Comparison of ENCODE assay signal across 14 cellular contexts in the genomic region with DNA sequence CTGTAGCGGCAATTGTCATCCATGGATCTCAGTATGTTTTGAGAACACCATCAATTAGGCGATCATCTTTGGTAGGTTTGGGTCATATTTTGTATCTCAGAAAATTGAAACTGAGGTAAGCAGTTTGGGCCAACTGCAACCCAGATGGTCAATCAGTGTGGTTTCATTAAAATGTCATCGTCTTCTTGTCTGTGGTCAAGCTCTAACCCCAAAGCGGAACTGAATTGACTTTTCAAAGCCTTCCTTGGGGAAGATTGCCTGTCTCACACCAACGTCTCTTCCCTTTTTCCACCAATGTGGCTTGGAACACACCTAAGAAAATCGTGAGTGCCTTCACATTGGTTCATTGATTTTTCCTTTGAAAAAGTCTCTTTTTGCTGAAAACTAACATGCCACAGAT. TPM values are rescaled to one million over a fixed set of nuclear protein-coding genes. Genes with fewer than 3 reads are reported as not detected.
DNase-seq lines count a peak whose midpoint lies in the region; ATAC-seq and TF ChIP-seq lines count a peak whose summit lies in the region.
"Had no signal": no experiment of that assay in that cellular context is flagged by ENCODE, and none has a peak within 500 bp of the region (broad histone marks: within the 10 kb centered on the region; RNA-seq: fewer than 3 reads in every experiment).

No MANE protein-coding gene starts in this region.

- CTCF ChIA-PET in CD4-positive, alpha-beta memory T cell (lab: Charles Lee; ENCODE audit: partially characterized antibody) = interaction anchor here (0.6 to 1.3 kb wide), 5 partner anchors 12 to 329 kb away, joined by 3 to 4 read pairs (median 3); no protein-coding TSS in a partner anchor

- no peaks in the 10 kb centered on the region for H3K36me3 Mint-ChIP-seq in activated T-helper 17 cell treated with anti-CD3 and anti-CD28 coated beads, Interleukin-2, amount 50 U/mL, for 72 hours (ENCODE audit: low read depth)
- H3K36me3 Mint-ChIP-seq in CD4-positive, alpha-beta memory T cell = no peaks in the 10 kb centered on the region

- no peaks in the 10 kb centered on the region for H3K4me1 ChIP-seq in CD4-positive, alpha-beta memory T cell (ENCODE audit: insufficient read depth, low read length)

- intact Hi-C loops in CD4-positive, alpha-beta memory T cell (cut with micrococcal nuclease) = no loop called here

- peaks cover 5% of the 10 kb centered on the region for H3K27me3 Mint-ChIP-seq in activated T-helper 17 cell treated with anti-CD3 and anti-CD28 coated beads, Interleukin-2, amount 50 U/mL, for 72 hours
- peaks cover 0 to 2% of the 10 kb centered on the region in 2 donors for H3K27me3 Mint-ChIP-seq in CD4-positive, alpha-beta memory T cell
- H3K27me3 Mint-ChIP-seq: stimulated activated naive CD8-positive, alpha-beta T cell treated with anti-CD3 and anti-CD28 coated beads, Interleukin-15, amount 100 ng/mL, for 72 hours had no signal

- H3K9me3 ChIP-seq in CD4-positive, alpha-beta memory T cell (ENCODE audit: control insufficient read depth in 1 of 2, low read length in 2 of 2) = no peaks in the 10 kb centered on the region

- H3K4me3 Mint-ChIP-seq in activated T-helper 17 cell treated with anti-CD3 and anti-CD28 coated beads, Interleukin-2, amount 50 U/mL, for 72 hours = no peak overlapping the region
- no peak overlapping the region for H3K4me3 Mint-ChIP-seq in CD4-positive, alpha-beta memory T cell
- H3K4me3 Mint-ChIP-seq: activated naive CD4-positive, alpha-beta T cell treated with anti-CD3 and anti-CD28 coated beads for 36 hours; stimulated activated naive CD8-positive, alpha-beta T cell treated with anti-CD3 and anti-CD28 coated beads, Interleukin-15, amount 100 ng/mL, for 72 hours had no signal

- no peak overlapping the region for H3K4me3 ChIP-seq in HL-60 (replicated peaks; ENCODE audit: insufficient read depth, low read length)
- H3K4me3 ChIP-seq in coronary artery = no peak overlapping the region
- H3K4me3 ChIP-seq in CD4-positive, alpha-beta memory T cell (ENCODE audit: low read length in 2 of 2) = no peak overlapping the region

- H3K4me1 Mint-ChIP-seq in activated T-helper 17 cell treated with anti-CD3 and anti-CD28 coated beads, Interleukin-2, amount 50 U/mL, for 72 hours = no peaks in the 10 kb centered on the region
- no peaks in the 10 kb centered on the region for H3K4me1 Mint-ChIP-seq in CD4-positive, alpha-beta memory T cell
- H3K4me1 Mint-ChIP-seq: stimulated activated naive CD8-positive, alpha-beta T cell treated with anti-CD3 and anti-CD28 coated beads, Interleukin-15, amount 100 ng/mL, for 72 hours had no signal

- POLR2A ChIA-PET in CD4-positive, alpha-beta memory T cell (lab: Charles Lee; ENCODE audit: partially characterized antibody) = no interaction called here

- ATAC-seq in GM18502 (IDR thresholded peaks at IDR 0.05; ENCODE audit: poor library complexity, unreplicated experiment) (peak; percentile 72), GM21723 (IDR thresholded peaks at IDR 0.05; ENCODE audit: unreplicated experiment) (peak; percentile 53)
- ATAC-seq in activated T-helper 17 cell treated with anti-CD3 and anti-CD28 coated beads, Interleukin-2, amount 50 U/mL, for 72 hours (replicated peaks) = no peak
- ATAC-seq: stimulated activated naive CD8-positive, alpha-beta T cell treated with anti-CD3 and anti-CD28 coated beads, Interleukin-15, amount 100 ng/mL, for 72 hours had no signal

- no peak for TF ChIP-seq CTCF in HL-60 (IDR thresholded peaks at IDR 0.05; ENCODE audit: insufficient read depth, low read length)
- no peak for TF ChIP-seq CTCF in coronary artery (IDR thresholded peaks at IDR 0.05)

- no peaks in the 10 kb centered on the region for H3K9me3 Mint-ChIP-seq in activated T-helper 17 cell treated with anti-CD3 and anti-CD28 coated beads, Interleukin-2, amount 50 U/mL, for 72 hours
- peaks cover 0 to 3% (median 0%) of the 10 kb centered on the region in 8 donors for H3K9me3 Mint-ChIP-seq in CD4-positive, alpha-beta memory T cell
- H3K9me3 Mint-ChIP-seq: activated naive CD4-positive, alpha-beta T cell treated with anti-CD3 and anti-CD28 coated beads for 36 hours; stimulated activated naive CD8-positive, alpha-beta T cell treated with anti-CD3 and anti-CD28 coated beads, Interleukin-15, amount 100 ng/mL, for 72 hours had no signal

- peaks cover 72% of the 10 kb centered on the region for H3K27me3 ChIP-seq in HL-60 (ENCODE audit: insufficient read depth, poor library complexity, severe bottlenecking)
- no peaks in the 10 kb centered on the region for H3K27me3 ChIP-seq in CD4-positive, alpha-beta memory T cell (ENCODE audit: insufficient read depth, low read length)

- H3K27ac ChIP-seq in HL-60 (replicated peaks) = no peak overlapping the region
- H3K27ac ChIP-seq in coronary artery = no peak overlapping the region
- H3K27ac ChIP-seq in CD4-positive, alpha-beta memory T cell (ENCODE audit: low read depth, low read length) = no peak overlapping the region

- no peak overlapping the region for H3K27ac Mint-ChIP-seq in activated T-helper 17 cell treated with anti-CD3 and anti-CD28 coated beads, Interleukin-2, amount 50 U/mL, for 72 hours
- H3K27ac Mint-ChIP-seq in CD4-positive, alpha-beta memory T cell = no peak overlapping the region
- H3K27ac Mint-ChIP-seq: activated naive CD4-positive, alpha-beta T cell treated with anti-CD3 and anti-CD28 coated beads for 36 hours; stimulated activated naive CD8-positive, alpha-beta T cell treated with anti-CD3 and anti-CD28 coated beads, Interleukin-15, amount 100 ng/mL, for 72 hours had no signal

- H3K36me3 ChIP-seq in CD4-positive, alpha-beta memory T cell (ENCODE audit: insufficient read depth, low read length) = no peaks in the 10 kb centered on the region

- DNase-seq in HL-60 (ENCODE audit: low read depth in 1 of 2, low spot score in 1 of 2) (peak; percentile 47 to 81), coronary artery (ENCODE audit: low spot score) (peak; percentile 28)
- DNase-seq in CD4-positive, alpha-beta memory T cell = no peak
- DNase-seq in activated effector memory CD4-positive, alpha-beta T cell treated with Interleukin-2 at 50 U/mL for 16 hours = no peak
- DNase-seq in activated CD4-positive, CD25-positive, alpha-beta regulatory T cell (lab: John Stamatoyannopoulos, UW) = no peak
- DNase-seq: activated CD8-positive, alpha-beta memory T cell treated with anti-CD3 and anti-CD28 coated beads for 24 hours; activated naive CD4-positive, alpha-beta T cell treated with anti-CD3 and anti-CD28 coated beads for 36 hours; kidney; NCI-H1930; stimulated activated CD4-positive, alpha-beta T cell treated with anti-CD3 and anti-CD28 coated beads, Interleukin-2, amount 100 ng/mL, for 48 hours; stimulated activated naive CD8-positive, alpha-beta T cell treated with anti-CD3 and anti-CD28 coated beads, Interleukin-15, amount 100 ng/mL, for 72 hours had no signal

RNA-seq across cellular contexts. Expression of a gene that starts 56.3 kb away (rescaled TPM):
- 10 to 100 TPM; 39.0 to 46.1 TPM for total RNA-seq in activated T-helper 17 cell treated with anti-CD3 and anti-CD28 coated beads, Interleukin-2, amount 50 U/mL, for 72 hours
- 10 to 100 TPM; 88.4 to 89.0 TPM for total RNA-seq in CD4-positive, alpha-beta memory T cell
- 100 to 1,000 TPM; 112 to 161 TPM for polyA plus RNA-seq in CD4-positive, alpha-beta memory T cell

Comparison
In these comparisons a context has a peak if more than half of its experiments do, and no peak if none do; other contexts are left out.
1. DNase-seq: peak in HL-60 (2 of 2) and coronary artery (single experiment); none in CD4-positive, alpha-beta memory T cell (0 of 5), activated effector memory CD4-positive, alpha-beta T cell treated with Interleukin-2 at 50 U/mL for 16 hours (single experiment) and activated CD4-positive, CD25-positive, alpha-beta regulatory T cell (0 of 4).